In genomic region chr7:45143616-45144015, GRCh38 we compare ENCODE assay signal across 25 cellular contexts. TPM values are rescaled to one million over a fixed set of nuclear protein-coding genes. Genes with fewer than 3 reads are reported as not detected.
DNase-seq lines count a peak whose midpoint lies in the region; ATAC-seq, FAIRE-seq and TF ChIP-seq lines count a peak whose summit lies in the region.
"Had no signal": no experiment of that assay in that cellular context is flagged by ENCODE, and none has a peak within 500 bp of the region (broad histone marks: within the 10 kb centered on the region; RNA-seq: fewer than 3 reads in every experiment).

No MANE protein-coding gene starts in this region.

- dilution Hi-C loops in keratinocyte (cut with MboI; ENCODE audit: extremely low pct_ligation_motif_present, low sequenced_read_pairs) = no loop called here

- H3K36me3 ChIP-seq in keratinocyte (ENCODE audit: control insufficient read depth in 2 of 2, extremely low read depth in 1 of 2, insufficient read depth in 2 of 2, low read length in 2 of 2) (no peaks in the 10 kb centered on the region), uterus (no peaks in the 10 kb centered on the region)
- H3K36me3 ChIP-seq: adrenal gland, pancreas, upper lobe of left lung had no signal

- H3K4me2 ChIP-seq in keratinocyte (ENCODE audit: control insufficient read depth, extremely low read depth, insufficient read depth, low read depth, low read length) = no peak overlapping the region

- no peak for TF ChIP-seq POLR2A in uterus (IDR thresholded peaks at IDR 0.05)

- H3K9me3 ChIP-seq in T-helper 17 cell (ENCODE audit: control insufficient read depth, low read length, poor library complexity, severe bottlenecking) = no peaks in the 10 kb centered on the region
- no peaks in the 10 kb centered on the region for H3K9me3 ChIP-seq in keratinocyte (ENCODE audit: control insufficient read depth, low read depth, low read length)
- H3K9me3 ChIP-seq in uterus = no peaks in the 10 kb centered on the region
- H3K9me3 ChIP-seq: adrenal gland, pancreas, upper lobe of left lung had no signal

- H3K4me1 Mint-ChIP-seq in T-helper 17 cell = peaks cover 2% of the 10 kb centered on the region
- H3K4me1 Mint-ChIP-seq: central memory CD8-positive, alpha-beta T cell had no signal

- no peaks in the 10 kb centered on the region for H3K36me3 Mint-ChIP-seq in T-helper 17 cell (ENCODE audit: low read depth)
- H3K36me3 Mint-ChIP-seq: naive B cell had no signal

- H3K9me1 ChIP-seq in keratinocyte (ENCODE audit: control insufficient read depth, extremely low read depth, insufficient read depth, low read length) = no peaks in the 10 kb centered on the region

- H3K4me3 ChIP-seq in keratinocyte (ENCODE audit: control insufficient read depth in 2 of 3, extremely low read depth in 1 of 3, insufficient read depth in 2 of 3, low read depth in 1 of 3, low read length in 3 of 3) (no peak overlapping the region), uterus (no peak overlapping the region)
- H3K4me3 ChIP-seq: adrenal gland, pancreas, upper lobe of left lung had no signal

- intact Hi-C loops in sciatic nerve (cut with DNase I) = no loop called here
- intact Hi-C loops in uterus (cut with DNase I; ENCODE audit: low total_unique reads) = no loop called here

- H3K4me1 ChIP-seq in keratinocyte (ENCODE audit: control insufficient read depth, extremely low read depth, insufficient read depth, low read length) (no peaks in the 10 kb centered on the region), uterus (no peaks in the 10 kb centered on the region)
- H3K4me1 ChIP-seq: adrenal gland, pancreas, upper lobe of left lung had no signal

- H3K27me3 ChIP-seq in keratinocyte (ENCODE audit: control insufficient read depth, extremely low read depth, insufficient read depth, low read length) (peaks cover 10% of the 10 kb centered on the region), uterus (no peaks in the 10 kb centered on the region)
- H3K27me3 ChIP-seq: pancreas, upper lobe of left lung had no signal

- H3K79me2 ChIP-seq in keratinocyte (ENCODE audit: control insufficient read depth, insufficient read depth, low read length) = no peaks in the 10 kb centered on the region

- H3K27me3 Mint-ChIP-seq in T-helper 17 cell = peaks cover 45% of the 10 kb centered on the region

- TF ChIP-seq CTCF in keratinocyte (optimal IDR thresholded peaks at IDR 0.05 in 1 of 3, IDR thresholded peaks at IDR 0.05 in 1 of 3, conservative IDR thresholded peaks at IDR 0.05 in 1 of 3; ENCODE audit: extremely low read depth in 1 of 3, insufficient read depth in 2 of 3, low read length in 3 of 3) (no peak), uterus (IDR thresholded peaks at IDR 0.05) (no peak)

- H3K4me3 Mint-ChIP-seq in T-helper 17 cell = no peak overlapping the region
- H3K4me3 Mint-ChIP-seq: central memory CD8-positive, alpha-beta T cell; H9; naive B cell had no signal

- H2AFZ ChIP-seq in keratinocyte (ENCODE audit: control insufficient read depth, low read length) = no peak overlapping the region

- peak overlapping the region; percentile 47 for H3K27ac Mint-ChIP-seq in T-helper 17 cell
- H3K27ac Mint-ChIP-seq: H9, naive B cell had no signal

- DNase-seq in AG08395 (ENCODE audit: low spot score) (peak; percentile 39), HCEC 1CT (peak; percentile 60), T-helper 17 cell (no peak), keratinocyte (ENCODE audit: low read depth, low spot score) (no peak), sciatic nerve (ENCODE audit: low spot score) (no peak), NCI-H524 (lab: John Stamatoyannopoulos, UW) (no peak), uterus (no peak)
- DNase-seq: activated gamma-delta T cell treated with Interleukin-2 at 50 U/mL for 16 hours; activated T-cell treated with anti-CD3 and anti-CD28 coated beads, Interleukin-2, amount 50 U/mL, for 1 hour; adrenal gland; DMS 273 treated with DMSO at 0.1 percent for 48 hours; GDM1; H9; Kasumi-1; naive B cell; NCI-H1092; NCI-H1930; NCI-H2227 treated with DMSO at 0.1 percent for 48 hours; NCI-H82; SHP77 treated with DMSO at 0.1 percent for 48 hours; upper lobe of left lung had no signal

- no peak overlapping the region for H3K9ac ChIP-seq in keratinocyte (ENCODE audit: control insufficient read depth, extremely low read depth, insufficient read depth, low read length)

- H3K27ac ChIP-seq in keratinocyte (ENCODE audit: control insufficient read depth, insufficient read depth, low read length) (no peak overlapping the region), uterus (no peak overlapping the region)
- H3K27ac ChIP-seq: adrenal gland, pancreas, upper lobe of left lung had no signal

- peak; percentile 32 for FAIRE-seq in keratinocyte (lab: Jason Lieb, UNC)
- FAIRE-seq: pancreas had no signal

- ATAC-seq in T-helper 17 cell (no peak), HG03439 (IDR thresholded peaks at IDR 0.05; ENCODE audit: unreplicated experiment) (no peak), sciatic nerve (no peak)
- ATAC-seq: esophagus mucosa, pancreas had no signal

- H4K20me1 ChIP-seq in keratinocyte (ENCODE audit: control insufficient read depth, extremely low read depth, insufficient read depth, low read length) = no peaks in the 10 kb centered on the region

RNA-seq across cellular contexts. Expression of gene RAMP3, which starts 14.0 kb away (rescaled TPM):
- under 1 TPM; 0.65 to 0.76 TPM for total RNA-seq in T-helper 17 cell
- polyA plus RNA-seq in keratinocyte = not detected in 3 replicates
- polyA plus RNA-seq in keratinocyte (2011; ENCODE audit: low read depth) = not detected
- polyA plus RNA-seq in keratinocyte (2011; cell fraction: cytosol; rRNA removed) = not detected in 2 replicates
- polyA plus RNA-seq in keratinocyte (2011; cell fraction: nucleus; rRNA removed) = not detected in 2 replicates
- polyA plus RNA-seq in keratinocyte (2012; ENCODE audit: low replicate concordance) = not detected in 2 replicates
- not detected in 3 replicates for polyA minus RNA-seq in keratinocyte
- not detected for polyA minus RNA-seq in keratinocyte (2011; cell fraction: cytosol; rRNA and poly(A)+ RNA removed)
- not detected in 2 replicates for polyA minus RNA-seq in keratinocyte (2011; cell fraction: nucleus; rRNA and poly(A)+ RNA removed)
- 59.6 TPM for total RNA-seq in sciatic nerve
- 100 to 1,000 TPM in 1 of 4 donors, 10 to 100 TPM in 3; 11.9 to 182 (median 57.5) TPM for total RNA-seq in uterus

RNA-seq across cellular contexts. Expression of gene TBRG4, which starts 32.1 kb away (rescaled TPM):
- 10 to 100 TPM; 63.6 to 85.1 TPM for total RNA-seq in T-helper 17 cell
- 88.2 to 115 TPM (median 90.5 TPM) in 3 replicates for polyA plus RNA-seq in keratinocyte
- polyA plus RNA-seq in keratinocyte (2011; ENCODE audit: low read depth) = 40.3 TPM
- polyA plus RNA-seq in keratinocyte (2011; cell fraction: cytosol; rRNA removed) = 75.8 and 77.3 TPM in 2 replicates
- polyA plus RNA-seq in keratinocyte (2011; cell fraction: nucleus; rRNA removed) = 132 and 149 TPM in 2 replicates
- polyA plus RNA-seq in keratinocyte (2012; ENCODE audit: low replicate concordance) = 71.8 and 85.1 TPM in 2 replicates
- polyA minus RNA-seq in keratinocyte = 108 to 214 TPM (median 144 TPM) in 3 replicates
- polyA minus RNA-seq in keratinocyte (2011; cell fraction: cytosol; rRNA and poly(A)+ RNA removed) = 107 TPM
- polyA minus RNA-seq in keratinocyte (2011; cell fraction: nucleus; rRNA and poly(A)+ RNA removed) = 92.1 and 102 TPM in 2 replicates
- total RNA-seq in sciatic nerve = 39.5 TPM
- 10 to 100 TPM in 3 of 4 donors, 1 to 10 TPM in 1; 7.4 to 51.2 (median 42.5) TPM for total RNA-seq in uterus

RNA-seq across cellular contexts. Expression of gene NACAD, which starts 54.8 kb away (rescaled TPM):
- total RNA-seq in T-helper 17 cell (under 1 TPM; 0.15 to 0.47 TPM), sciatic nerve (12.0 TPM), uterus (10 to 100 TPM in 1 of 4 donors, 1 to 10 TPM in 2, under 1 TPM in 1; 0.51 to 26.9 (median 5.4) TPM)
- polyA plus RNA-seq in keratinocyte = 0.10 to 0.25 TPM (median 0.14 TPM) in 3 replicates
- not detected for polyA plus RNA-seq in keratinocyte (2011; ENCODE audit: low read depth)
- 0.17 and 0.38 TPM in 2 replicates for polyA plus RNA-seq in keratinocyte (2011; cell fraction: cytosol; rRNA removed)
- polyA plus RNA-seq in keratinocyte (2011; cell fraction: nucleus; rRNA removed) = 0.36 and 0.67 TPM in 2 replicates
- polyA plus RNA-seq in keratinocyte (2012; ENCODE audit: low replicate concordance) = 2.1 TPM in 1 of 2 replicates, not detected in the other
- polyA minus RNA-seq in keratinocyte = 0.13 to 5.0 TPM (median 0.23 TPM) in 3 replicates
- 0.96 TPM for polyA minus RNA-seq in keratinocyte (2011; cell fraction: cytosol; rRNA and poly(A)+ RNA removed)
- polyA minus RNA-seq in keratinocyte (2011; cell fraction: nucleus; rRNA and poly(A)+ RNA removed) = 0.53 and 0.85 TPM in 2 replicates

Comparison
In these comparisons a context has a peak if more than half of its experiments do, and no peak if none do; other contexts are left out.
1. DNase-seq: peak in AG08395 (single experiment) and HCEC 1CT (single experiment); none in T-helper 17 cell (0 of 3), keratinocyte (single experiment), sciatic nerve (single experiment), NCI-H524 (0 of 2) and uterus (0 of 2).
2. RNA of gene RAMP3, which starts 14.0 kb away (total RNA-seq): 11.9 to 182 TPM in uterus and 59.6 TPM in sciatic nerve (single experiment); 0.65 to 0.76 TPM in T-helper 17 cell; every median in the first group is over 4 times any median in the second.